Comparison of ENCODE assay signal across 25 cellular contexts in genomic region chr12:91225316-91225715, GRCh38. TPM values are rescaled to one million over a fixed set of nuclear protein-coding genes. Genes with fewer than 3 reads are reported as not detected.
DNase-seq lines count a peak whose midpoint lies in the region; ATAC-seq, FAIRE-seq and TF ChIP-seq lines count a peak whose summit lies in the region.
"Had no signal": no experiment of that assay in that cellular context is flagged by ENCODE, and none has a peak within 500 bp of the region (broad histone marks: within the 10 kb centered on the region; RNA-seq: fewer than 3 reads in every experiment).

No MANE protein-coding gene starts in this region.

- H3K27ac ChIP-seq in right atrium auricular region, result peak overlapping the region in 1 of 2 donors; percentile 53
- H3K27ac ChIP-seq in astrocyte (ENCODE audit: low read depth, low read length), result no peak overlapping the region
- peak overlapping the region; percentile 39 for H3K27ac ChIP-seq in hepatocyte
- H3K27ac ChIP-seq in aorta (ENCODE audit: low read depth in 1 of 2, low read length in 2 of 2), result no peak overlapping the region
- no peak overlapping the region for H3K27ac ChIP-seq in lower lobe of right lung
- H3K27ac ChIP-seq: C4-2B, HL-60, spleen had no signal

- H3K27me3 Mint-ChIP-seq in astrocyte (ENCODE audit: low read depth, unreplicated experiment), result no peaks in the 10 kb centered on the region
- H3K27me3 Mint-ChIP-seq: progenitor cell of endocrine pancreas had no signal

- ATAC-seq in Right ventricle myocardium superior (ENCODE audit: poor library complexity) (peak; percentile 84), aorta (ENCODE audit: low FRiP score) (peak; percentile 60), lower lobe of right lung (no peak), GM18861 (IDR thresholded peaks at IDR 0.05; ENCODE audit: unreplicated experiment) (no peak)

- no peak for DNase-seq in Right ventricle myocardium superior
- DNase-seq in right atrium auricular region (ENCODE audit: low spot score), result no peak
- DNase-seq in astrocyte (ENCODE audit: low read depth), result peak; percentile 18
- DNase-seq in hepatocyte (ENCODE audit: low spot score), result peak; percentile 14
- DNase-seq in aorta, result no peak
- DNase-seq in lower lobe of right lung, result no peak
- DNase-seq in 8988T, result no peak
- DNase-seq: activated CD4-positive, alpha-beta T cell treated with anti-CD3 and anti-CD28 coated beads, Interleukin-2, amount 50 U/mL, for 4 hours; activated gamma-delta T cell; amniotic stem cell; cerebellar nuclear complex; DMS 273 treated with DMSO at 0.1 percent for 48 hours; GF-D8; H9; NCI-H1930; NK-92 treated with Interleukin-12 subunit alpha and Interleukin-12 subunit beta, amount 100 ng/mL, for 24 hours; spleen; stimulated activated CD4-positive, alpha-beta T cell treated with anti-CD3 and anti-CD28 coated beads, Interleukin-4, amount 100 ng/mL, for 4 hours had no signal

- H3K27ac Mint-ChIP-seq in astrocyte (ENCODE audit: unreplicated experiment), result no peak overlapping the region
- H3K27ac Mint-ChIP-seq: H9, progenitor cell of endocrine pancreas had no signal

- H3K4me3 Mint-ChIP-seq in astrocyte (ENCODE audit: unreplicated experiment), result no peak overlapping the region
- H3K4me3 Mint-ChIP-seq: H9, neural crest cell had no signal

- no peak overlapping the region for H3K9ac ChIP-seq in astrocyte (ENCODE audit: low read length)

- no peaks in the 10 kb centered on the region for H3K9me2 ChIP-seq in hepatocyte (replicated peaks; ENCODE audit: insufficient read depth)

- H3K27me3 ChIP-seq in right atrium auricular region (no peaks in the 10 kb centered on the region), astrocyte (ENCODE audit: insufficient read depth, low read length) (no peaks in the 10 kb centered on the region), hepatocyte (no peaks in the 10 kb centered on the region), aorta (ENCODE audit: control insufficient read depth in 1 of 2, insufficient read depth in 2 of 2, low read length in 1 of 2) (no peaks in the 10 kb centered on the region), lower lobe of right lung (ENCODE audit: low read depth) (no peaks in the 10 kb centered on the region)
- H3K27me3 ChIP-seq: spleen had no signal

- H3K36me3 Mint-ChIP-seq in astrocyte (ENCODE audit: low read depth, unreplicated experiment), result no peaks in the 10 kb centered on the region

- FAIRE-seq in astrocyte (lab: Jason Lieb, UNC), result no peak
- FAIRE-seq: A204.1, GM12891 had no signal

- peaks cover 10% of the 10 kb centered on the region for H3K4me1 Mint-ChIP-seq in astrocyte (ENCODE audit: low read depth, unreplicated experiment)
- H3K4me1 Mint-ChIP-seq: H9 had no signal

- no peaks in the 10 kb centered on the region for H3K9me3 ChIP-seq in right atrium auricular region
- H3K9me3 ChIP-seq in astrocyte (ENCODE audit: insufficient read depth, low read depth, low read length), result no peaks in the 10 kb centered on the region
- no peaks in the 10 kb centered on the region for H3K9me3 ChIP-seq in hepatocyte (ENCODE audit: low read depth)
- H3K9me3 ChIP-seq in aorta (ENCODE audit: control insufficient read depth, low read length), result no peaks in the 10 kb centered on the region
- no peaks in the 10 kb centered on the region for H3K9me3 ChIP-seq in lower lobe of right lung
- H3K9me3 ChIP-seq: spleen had no signal

- intact Hi-C loops in Right ventricle myocardium superior (cut with DNase I) (no loop called here), aorta (cut with DNase I) (no loop called here), lower lobe of right lung (cut with DNase I) (no loop called here)

- H3K4me1 ChIP-seq in right atrium auricular region (no peaks in the 10 kb centered on the region), astrocyte (ENCODE audit: insufficient read depth, low read length) (peaks cover 6% of the 10 kb centered on the region), hepatocyte (ENCODE audit: insufficient read depth) (no peaks in the 10 kb centered on the region), aorta (ENCODE audit: control insufficient read depth in 1 of 2, insufficient read depth in 2 of 2, low read length in 2 of 2) (no peaks in the 10 kb centered on the region), lower lobe of right lung (no peaks in the 10 kb centered on the region)
- H3K4me1 ChIP-seq: spleen had no signal

- H2AFZ ChIP-seq in astrocyte (ENCODE audit: low read depth, low read length) (no peak overlapping the region), hepatocyte (no peak overlapping the region)

- H3K79me2 ChIP-seq in astrocyte (ENCODE audit: insufficient read depth, low read length) (no peaks in the 10 kb centered on the region), hepatocyte (no peaks in the 10 kb centered on the region)

- no peaks in the 10 kb centered on the region for H3K9me3 Mint-ChIP-seq in astrocyte (ENCODE audit: unreplicated experiment)
- H3K9me3 Mint-ChIP-seq: H9, neural crest cell had no signal

- H3K4me3 ChIP-seq in right atrium auricular region (no peak overlapping the region), astrocyte (ENCODE audit: insufficient read depth, low read depth, low read length) (no peak overlapping the region), hepatocyte (no peak overlapping the region), aorta (ENCODE audit: low read length in 2 of 2) (no peak overlapping the region), lower lobe of right lung (no peak overlapping the region)
- H3K4me3 ChIP-seq: spleen had no signal

- H3K4me2 ChIP-seq in astrocyte (ENCODE audit: low read length) (no peak overlapping the region), hepatocyte (no peak overlapping the region)

- no peaks in the 10 kb centered on the region for H4K20me1 ChIP-seq in astrocyte (ENCODE audit: insufficient read depth, low read length)
- H4K20me1 ChIP-seq in hepatocyte (ENCODE audit: insufficient read depth, poor library complexity, severe bottlenecking), result no peaks in the 10 kb centered on the region

- WGBS in hepatocyte (ENCODE audit: low lambda C conversion rate, missing lambda C conversion rate), result 60% methylated on average over 1 of the region's 1 CpG
- WGBS in aorta, 2 donors, result 91 to 95% methylated on average over 1 of the region's 1 CpG

- no peaks in the 10 kb centered on the region for H3K36me3 ChIP-seq in right atrium auricular region
- H3K36me3 ChIP-seq in astrocyte (ENCODE audit: insufficient read depth, low read length), result no peaks in the 10 kb centered on the region
- no peaks in the 10 kb centered on the region for H3K36me3 ChIP-seq in hepatocyte (replicated peaks; ENCODE audit: insufficient read depth, low read depth)
- H3K36me3 ChIP-seq in aorta (ENCODE audit: control insufficient read depth in 1 of 2, insufficient read depth in 2 of 2, low read length in 1 of 2), result no peaks in the 10 kb centered on the region
- no peaks in the 10 kb centered on the region for H3K36me3 ChIP-seq in lower lobe of right lung
- H3K36me3 ChIP-seq: spleen had no signal

- TF ChIP-seq CTCF in right atrium auricular region (IDR thresholded peaks at IDR 0.05), result no peak
- no peak for TF ChIP-seq CTCF in astrocyte (IDR thresholded peaks at IDR 0.05; ENCODE audit: insufficient read depth, low read depth, low read length)
- no peak for TF ChIP-seq CTCF in hepatocyte (IDR thresholded peaks at IDR 0.05; ENCODE audit: poor library complexity)
- no peak for TF ChIP-seq CTCF in lower lobe of right lung (IDR thresholded peaks at IDR 0.05)

RNA-seq across cellular contexts. Expression of gene DCN, which starts 42.7 kb away (rescaled TPM):
- total RNA-seq in Right ventricle myocardium superior (800 TPM), right atrium auricular region (1,000 to 10,000 TPM in 1 of 2 donors, 100 to 1,000 TPM in 1; 994 to 1,906 TPM), astrocyte (0.57 and 0.87 TPM in 2 replicates), hepatocyte (1,789 and 1,996 TPM in 2 replicates), aorta (1,000 to 10,000 TPM in 1 of 2 donors, 100 to 1,000 TPM in 1; 863 to 2,873 TPM), lower lobe of right lung (843 TPM)
- polyA plus RNA-seq in hepatocyte (2,382 and 2,576 TPM in 2 replicates), aorta (10 to 100 TPM; 27.2 to 74.0 TPM)
- total RNA-seq: H9, progenitor cell of endocrine pancreas had no signal

Comparison
In these comparisons a context has a peak if more than half of its experiments do, and no peak if none do; other contexts are left out.
1. ATAC-seq: peak in Right ventricle myocardium superior (single experiment) and aorta (single experiment); none in lower lobe of right lung (0 of 2) and GM18861 (single experiment).
2. DNase-seq: peak in astrocyte (single experiment) and hepatocyte (single experiment); none in Right ventricle myocardium superior (single experiment), right atrium auricular region (single experiment), aorta (0 of 2), lower lobe of right lung (single experiment) and 8988T (single experiment).
3. RNA of gene DCN, which starts 42.7 kb away (total RNA-seq): 863 to 2,873 TPM in aorta, 1,789 to 1,996 TPM in hepatocyte, 994 to 1,906 TPM in right atrium auricular region, 843 TPM in lower lobe of right lung (single experiment) and 800 TPM in Right ventricle myocardium superior (single experiment); 0.57 to 0.87 TPM in astrocyte; every median in the first group is over 100 times any median in the second.